Comparison of ENCODE assay signal across 28 cellular contexts in the genomic region with DNA sequence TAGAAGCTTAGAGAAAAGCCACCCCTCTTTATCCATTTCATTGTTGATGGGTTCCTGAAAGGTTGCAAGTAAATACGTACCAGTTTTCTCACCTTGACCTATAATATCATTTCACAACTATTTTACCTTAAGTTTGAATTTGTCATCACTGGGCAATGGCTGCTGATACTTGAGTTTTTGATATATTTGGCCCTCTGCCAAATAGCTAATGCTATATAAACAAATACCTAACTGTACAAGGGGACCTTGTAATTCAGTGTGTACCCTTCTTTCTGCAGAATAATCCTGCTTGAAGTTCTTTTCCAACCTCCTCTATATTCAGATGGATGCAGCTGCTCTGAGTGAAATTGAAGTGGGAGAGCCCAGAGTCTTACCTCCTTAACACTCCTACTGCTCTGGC. TPM values are rescaled to one million over a fixed set of nuclear protein-coding genes. Genes with fewer than 3 reads are reported as not detected.
"Had no signal": no experiment of that assay in that cellular context is flagged by ENCODE, and none has a peak within 500 bp of the region (broad histone marks: within the 10 kb centered on the region; RNA-seq: fewer than 3 reads in every experiment).

No MANE protein-coding gene starts in this region.

- ATAC-seq: activated CD8-positive, alpha-beta T cell treated with anti-CD3 and anti-CD28 coated beads, Interleukin-2, amount 10 ng/mL, durations not matched to agents 7 days and 5 days; T-helper 17 cell; WTC11 had no signal

- H3K4me1 ChIP-seq: adrenal gland had no signal

- H3K4me3 ChIP-seq: adrenal gland, coronary artery, PC-9 had no signal

- H3K9me3 ChIP-seq: adrenal gland had no signal

- H3K36me3 ChIP-seq: adrenal gland had no signal

- H3K27ac ChIP-seq: adrenal gland, coronary artery, PC-9 had no signal

- DNase-seq: activated CD4-positive, alpha-beta T cell treated with anti-CD3 and anti-CD28 coated beads for 48 hours; activated CD4-positive, alpha-beta T cell treated with anti-CD3 and anti-CD28 coated beads, Interleukin-2, amount 50 U/mL, for 4 hours; activated CD4-positive, CD25-positive, alpha-beta regulatory T cell treated with anti-CD3 and anti-CD28 coated beads, Interleukin-2, amount 50 U/mL, for 72 hours; activated CD8-positive, alpha-beta memory T cell treated with anti-CD3 and anti-CD28 coated beads, Interleukin-2, amount 50 U/mL, for 48 hours; activated CD8-positive, alpha-beta T cell treated with anti-CD3 and anti-CD28 coated beads, Interleukin-2, amount 10 ng/mL, durations not matched to agents 7 days and 5 days; activated naive CD4-positive, alpha-beta T cell treated with anti-CD3 and anti-CD28 coated beads, Interleukin-2, amount 50 U/mL, for 16 hours; activated naive CD8-positive, alpha-beta T cell treated with anti-CD3 and anti-CD28 coated beads, Interleukin-2, amount 10 ng/mL, durations not matched to agents 7 days and 5 days; activated T-cell treated with anti-CD3 and anti-CD28 coated beads, Interleukin-2, amount 50 U/mL, for 1 hour; adrenal gland; anterior cingulate cortex; central memory CD4-positive, alpha-beta T cell; MM.1S; NCI-H1417 treated with DMSO at 0.1 percent for 48 hours; NCI-H1694; NCI-H2081; NCI-H2171 treated with DMSO at 0.1 percent for 48 hours; NCI-H226; NCI-H774; PC-9; SHP77 treated with DMSO at 0.1 percent for 48 hours; T-helper 17 cell; T-helper 9 cell had no signal

RNA-seq across cellular contexts. Expression of a gene that starts 19.0 kb away (rescaled TPM):
- total RNA-seq: PC-9 had no signal

RNA-seq across cellular contexts. Expression of a gene that starts 42.9 kb away (rescaled TPM):
- total RNA-seq: activated CD8-positive, alpha-beta T cell treated with anti-CD3 and anti-CD28 coated beads, Interleukin-2, amount 10 ng/mL, durations not matched to agents 7 days and 5 days; activated naive CD8-positive, alpha-beta T cell treated with anti-CD3 and anti-CD28 coated beads, Interleukin-2, amount 10 ng/mL, durations not matched to agents 7 days and 5 days; adrenal gland; bronchial epithelial cell; chondrocyte; NCI-H460; PC-9; SK-MEL-5; T-helper 17 cell; WTC11 had no signal

RNA-seq across cellular contexts. Expression of a gene that starts 47.7 kb away (rescaled TPM):
- total RNA-seq: activated CD8-positive, alpha-beta T cell treated with anti-CD3 and anti-CD28 coated beads, Interleukin-2, amount 10 ng/mL, durations not matched to agents 7 days and 5 days; activated naive CD8-positive, alpha-beta T cell treated with anti-CD3 and anti-CD28 coated beads, Interleukin-2, amount 10 ng/mL, durations not matched to agents 7 days and 5 days; adrenal gland; bronchial epithelial cell; chondrocyte; NCI-H460; PC-9; SK-MEL-5; T-helper 17 cell; WTC11 had no signal

RNA-seq across cellular contexts. Expression of a gene that starts 52.6 kb away (rescaled TPM):
- total RNA-seq: activated CD8-positive, alpha-beta T cell treated with anti-CD3 and anti-CD28 coated beads, Interleukin-2, amount 10 ng/mL, durations not matched to agents 7 days and 5 days; activated naive CD8-positive, alpha-beta T cell treated with anti-CD3 and anti-CD28 coated beads, Interleukin-2, amount 10 ng/mL, durations not matched to agents 7 days and 5 days; adrenal gland; bronchial epithelial cell; chondrocyte; NCI-H460; PC-9; SK-MEL-5; T-helper 17 cell; WTC11 had no signal

RNA-seq across cellular contexts. Expression of a gene that starts 57.4 kb away (rescaled TPM):
- total RNA-seq: activated CD8-positive, alpha-beta T cell treated with anti-CD3 and anti-CD28 coated beads, Interleukin-2, amount 10 ng/mL, durations not matched to agents 7 days and 5 days; activated naive CD8-positive, alpha-beta T cell treated with anti-CD3 and anti-CD28 coated beads, Interleukin-2, amount 10 ng/mL, durations not matched to agents 7 days and 5 days; adrenal gland; bronchial epithelial cell; chondrocyte; NCI-H460; PC-9; SK-MEL-5; T-helper 17 cell; WTC11 had no signal
